Comparison of ENCODE assay signal across 8 cellular contexts in genomic region chr6:110875548-110876169, GRCh38. TPM values are rescaled to one million over a fixed set of nuclear protein-coding genes. Genes with fewer than 3 reads are reported as not detected.
DNase-seq lines count a peak whose midpoint lies in the region; ATAC-seq and TF ChIP-seq lines count a peak whose summit lies in the region.

No MANE protein-coding gene starts in this region.

- H3K27me3 ChIP-seq in PC-9 (ENCODE audit: insufficient read depth, low read depth) (no peaks in the 10 kb centered on the region), gastroesophageal sphincter (no peaks in the 10 kb centered on the region)

- TSS peak; percentile 91 for BruUV-seq in PC-9 (replicated peaks; lab: Mats Ljungman, UMichigan)

- H3K4me3 ChIP-seq in GM12865 (ENCODE audit: low read depth, low read length) = peak overlapping the region; percentile 76
- peak overlapping the region; percentile 90 for H3K4me3 ChIP-seq in PC-9
- H3K4me3 ChIP-seq in gastroesophageal sphincter = peak overlapping the region; percentile 88 to 93

- H2AFZ ChIP-seq in PC-9 = peak overlapping the region; percentile 76

- no CpG with 5 or more reads among the region's 61 CpGs for WGBS in gastroesophageal sphincter (ENCODE audit: low coverage in 1 of 2), 2 donors

- DNase-seq in GM12865 (ENCODE audit: low read depth) = peak; percentile 57
- peak in 1 of 2 experiments; percentile 66 for DNase-seq in PC-9
- DNase-seq in activated gamma-delta T cell treated with Interleukin-2 at 50 U/mL for 16 hours = peak; percentile 61
- peak in 43 of 56 donors; percentile 18 to 79 (median 50) for DNase-seq in nucleus accumbens (lab: John Stamatoyannopoulos, UW)

- peak overlapping the region; percentile 79 for H3K4me2 ChIP-seq in PC-9

- H3K27ac ChIP-seq in PC-9 = peak overlapping the region; percentile 73
- peak overlapping the region; percentile 92 to 97 (median 94) for H3K27ac ChIP-seq in gastroesophageal sphincter
- H3K27ac ChIP-seq in temporal lobe (ENCODE audit: low read depth, low read length) = peak overlapping the region; percentile 76

- intact Hi-C loops in PC-9 (cut with micrococcal nuclease; ENCODE audit: unreplicated experiment) = loop anchor here (2.0 kb wide), 3 partner anchors 69 to 347 kb away; no protein-coding TSS in a partner anchor

- H3K9me3 ChIP-seq in PC-9 (ENCODE audit: insufficient read depth, low read depth) = no peaks in the 10 kb centered on the region
- no peaks in the 10 kb centered on the region for H3K9me3 ChIP-seq in gastroesophageal sphincter

- peaks cover 49% of the 10 kb centered on the region for H4K20me1 ChIP-seq in PC-9 (ENCODE audit: insufficient read depth)

- TF ChIP-seq CTCF in GM12865 (IDR thresholded peaks at IDR 0.05; ENCODE audit: insufficient read depth, low read depth, low read length, missing control alignments) (no peak), PC-9 (conservative IDR thresholded peaks at IDR 0.05) (no peak), gastroesophageal sphincter (IDR thresholded peaks at IDR 0.05) (peak in 1 of 4 experiments; percentile 5)

- POLR2A ChIA-PET in PC-9 (lab: Charles Lee; ENCODE audit: unreplicated experiment) = interaction anchor here (0.7 to 1.1 kb wide), 3 partner anchors 60 to 1135 kb away, joined by 5 to 27 read pairs (median 10); partner anchors contain the start of gene CDK19

- no peaks in the 10 kb centered on the region for H3K9me2 ChIP-seq in PC-9 (ENCODE audit: insufficient read depth)

- peaks cover 13% of the 10 kb centered on the region for H3F3A ChIP-seq in PC-9 (ENCODE audit: insufficient read depth, low read depth)

- H3K36me3 ChIP-seq in PC-9 (ENCODE audit: low read depth) (0 out of 2 replicates have a peak, but pooled peaks cover 3% of the 10 kb centered on the region), gastroesophageal sphincter (no peaks in the 10 kb centered on the region)

- TF ChIP-seq EP300 in gastroesophageal sphincter (IDR thresholded peaks at IDR 0.05) = no peak

- TF ChIP-seq POLR2A in gastroesophageal sphincter (IDR thresholded peaks at IDR 0.05) = no peak

- CTCF ChIA-PET in PC-9 (lab: Charles Lee) = interaction anchor here (1.2 kb wide), 1 partner anchor 193 kb away, joined by 3 read pairs; no protein-coding TSS in a partner anchor

- peaks cover 68% of the 10 kb centered on the region for H3K79me2 ChIP-seq in PC-9 (ENCODE audit: low read depth)

- peak; percentile 14 for ATAC-seq in HG02981 (IDR thresholded peaks at IDR 0.05; ENCODE audit: unreplicated experiment)
- peak; percentile 41 for ATAC-seq in gastroesophageal sphincter
- ATAC-seq in HG03571 (IDR thresholded peaks at IDR 0.05; ENCODE audit: unreplicated experiment) = no peak

- H3K4me1 ChIP-seq in PC-9 (replicated peaks; ENCODE audit: insufficient read depth) = peaks cover 49% of the 10 kb centered on the region
- H3K4me1 ChIP-seq in gastroesophageal sphincter = peaks cover 0 to 54% (median 23%) of the 10 kb centered on the region in 3 donors

RNA-seq across cellular contexts. Expression of gene AMD1, which starts 1.1 kb away (rescaled TPM):
- total RNA-seq in PC-9 (2021) = 40.1 and 46.4 TPM in 2 replicates
- total RNA-seq in gastroesophageal sphincter = 10 to 100 TPM; 51.4 to 96.5 (median 79.0) TPM
- total RNA-seq in temporal lobe = 79.7 TPM
